ENCODE assay signal across 8 cellular contexts in the genomic region with DNA sequence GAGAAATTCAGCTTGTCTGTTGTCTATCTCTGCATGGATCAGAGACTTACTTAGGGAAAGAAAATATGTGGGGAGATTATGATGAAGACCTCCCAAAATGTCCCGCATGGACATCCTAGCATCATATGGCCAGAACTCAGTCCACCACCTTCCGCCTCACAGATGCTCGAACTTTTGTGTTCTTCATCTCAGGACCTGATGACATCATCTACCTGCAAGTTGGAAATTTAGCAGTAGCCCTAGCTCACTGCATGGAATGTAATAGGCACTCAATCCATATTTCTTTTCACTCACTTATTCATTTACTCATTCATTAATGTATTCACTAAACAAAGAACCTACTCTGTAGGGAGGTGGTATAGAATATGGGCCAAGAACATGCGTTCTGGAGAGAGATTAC.
"Had no signal": no experiment of that assay in that cellular context is flagged by ENCODE, and none has a peak within 500 bp of the region (broad histone marks: within the 10 kb centered on the region; RNA-seq: fewer than 3 reads in every experiment).

No MANE protein-coding gene starts in this region.

- DNase-seq: GDM1, GF-D8 had no signal

- FAIRE-seq: G401.6, GM12878, GM12891, GM12892, GM18507, GM19239 had no signal

- H3K4me3 ChIP-seq: GM12878 had no signal

- ATAC-seq: GM12878 had no signal
